9 cellular contexts compared by ENCODE assay signal in genomic region chr13:20993661-20994440, GRCh38.
DNase-seq lines count a peak whose midpoint lies in the region; ATAC-seq and TF ChIP-seq lines count a peak whose summit lies in the region.
"Had no signal": no experiment of that assay in that cellular context is flagged by ENCODE, and none has a peak within 500 bp of the region (broad histone marks: within the 10 kb centered on the region; RNA-seq: fewer than 3 reads in every experiment).

No MANE protein-coding gene starts in this region.

- H3K9ac ChIP-seq in smooth muscle cell (ENCODE audit: low read depth) = no peak overlapping the region

- H2AFZ ChIP-seq in smooth muscle cell (ENCODE audit: low read depth) = no peak overlapping the region
- H2AFZ ChIP-seq in GM23338 = no peak overlapping the region

- no peak overlapping the region for H3K4me3 Mint-ChIP-seq in GM23338
- H3K4me3 Mint-ChIP-seq: activated CD8-positive, alpha-beta T cell treated with anti-CD3 and anti-CD28 coated beads for 36 hours; activated naive CD8-positive, alpha-beta T cell treated with anti-CD3 and anti-CD28 coated beads, Interleukin-2, amount 50 U/mL, for 24 hours had no signal

- H3K4me2 ChIP-seq in smooth muscle cell (no peak overlapping the region), GM23338 (no peak overlapping the region)

- H3K27ac ChIP-seq in smooth muscle cell (ENCODE audit: low read depth) (peak overlapping the region; percentile 48), GM23338 (ENCODE audit: low read depth) (no peak overlapping the region)

- H3K36me3 ChIP-seq in smooth muscle cell (ENCODE audit: low read depth) (no peaks in the 10 kb centered on the region), GM23338 (ENCODE audit: insufficient read depth) (no peaks in the 10 kb centered on the region)

- H3K9me3 Mint-ChIP-seq in GM23338 = no peaks in the 10 kb centered on the region
- H3K9me3 Mint-ChIP-seq: activated CD8-positive, alpha-beta T cell treated with anti-CD3 and anti-CD28 coated beads for 36 hours; activated naive CD8-positive, alpha-beta T cell treated with anti-CD3 and anti-CD28 coated beads, Interleukin-2, amount 50 U/mL, for 24 hours had no signal

- no peaks in the 10 kb centered on the region for H3F3A ChIP-seq in smooth muscle cell (ENCODE audit: low read depth)
- H3F3A ChIP-seq in GM23338 (replicated peaks; ENCODE audit: low read depth) = 0 out of 2 replicates have a peak, but pooled peaks cover 6% of the 10 kb centered on the region

- WGBS in smooth muscle cell (ENCODE audit: low lambda C conversion rate) = 64% methylated on average over 13 of the region's 13 CpGs

- peak; percentile 50 for ATAC-seq in esophagus mucosa
- ATAC-seq in HG02642 (IDR thresholded peaks at IDR 0.05; ENCODE audit: poor library complexity, unreplicated experiment) = no peak
- ATAC-seq in GM23338 = no peak
- ATAC-seq: activated CD8-positive, alpha-beta T cell treated with anti-CD3 and anti-CD28 coated beads for 36 hours; activated naive CD8-positive, alpha-beta T cell treated with anti-CD3 and anti-CD28 coated beads, Interleukin-2, amount 50 U/mL, for 24 hours had no signal

- H3K9me3 ChIP-seq in smooth muscle cell (replicated peaks; ENCODE audit: low read depth) = no peaks in the 10 kb centered on the region

- peaks cover 36% of the 10 kb centered on the region for H3K4me1 Mint-ChIP-seq in GM23338
- H3K4me1 Mint-ChIP-seq: activated naive CD8-positive, alpha-beta T cell treated with anti-CD3 and anti-CD28 coated beads, Interleukin-2, amount 50 U/mL, for 24 hours had no signal

- no peaks in the 10 kb centered on the region for H3K4me1 ChIP-seq in smooth muscle cell (ENCODE audit: low read depth)
- peaks cover 25% of the 10 kb centered on the region for H3K4me1 ChIP-seq in GM23338 (ENCODE audit: insufficient read depth)

- peaks cover 30% of the 10 kb centered on the region for H3K36me3 Mint-ChIP-seq in GM23338 (ENCODE audit: low read depth)

- H3K27ac Mint-ChIP-seq in GM23338 = no peak overlapping the region
- H3K27ac Mint-ChIP-seq: activated CD8-positive, alpha-beta T cell treated with anti-CD3 and anti-CD28 coated beads for 36 hours; activated naive CD8-positive, alpha-beta T cell treated with anti-CD3 and anti-CD28 coated beads, Interleukin-2, amount 50 U/mL, for 24 hours had no signal

- H3K79me2 ChIP-seq in smooth muscle cell (ENCODE audit: low read depth) (peaks cover 41% of the 10 kb centered on the region), GM23338 (replicated peaks; ENCODE audit: insufficient read depth) (peaks cover 75% of the 10 kb centered on the region)

- no peaks in the 10 kb centered on the region for H3K27me3 ChIP-seq in smooth muscle cell (ENCODE audit: low read depth)
- H3K27me3 ChIP-seq in GM23338 (ENCODE audit: insufficient read depth) = no peaks in the 10 kb centered on the region

- peaks cover 8% of the 10 kb centered on the region for H3K27me3 Mint-ChIP-seq in GM23338 (ENCODE audit: insufficient read depth, low read depth, poor library complexity)
- H3K27me3 Mint-ChIP-seq: activated CD8-positive, alpha-beta T cell treated with anti-CD3 and anti-CD28 coated beads for 36 hours; activated naive CD8-positive, alpha-beta T cell treated with anti-CD3 and anti-CD28 coated beads, Interleukin-2, amount 50 U/mL, for 24 hours had no signal

- TF ChIP-seq CTCF in HFF-Myc (IDR thresholded peaks at IDR 0.05; ENCODE audit: low read depth, low read length, missing control alignments) (no peak), smooth muscle cell (IDR thresholded peaks at IDR 0.05; ENCODE audit: borderline replicate concordance, insufficient read depth, poor library complexity, severe bottlenecking) (no peak), GM23338 (conservative IDR thresholded peaks at IDR 0.05; ENCODE audit: low read depth in 2 of 2) (no peak)

- H3K4me3 ChIP-seq in HFF-Myc (replicated peaks; ENCODE audit: low read depth, low read length) = no peak overlapping the region
- H3K4me3 ChIP-seq in smooth muscle cell = no peak overlapping the region
- H3K4me3 ChIP-seq in GM23338 = no peak overlapping the region

- H3K9me2 ChIP-seq in GM23338 (ENCODE audit: insufficient read depth) = no peaks in the 10 kb centered on the region

- DNase-seq in HFF-Myc (ENCODE audit: extremely low read depth, low read depth) = peak; percentile 42
- DNase-seq in SIG-M5 (lab: John Stamatoyannopoulos, UW) = peak; percentile 84
- DNase-seq in smooth muscle cell (lab: John Stamatoyannopoulos, UW; ENCODE audit: unreplicated experiment) = no peak
- DNase-seq in NCI-H2029 (lab: John Stamatoyannopoulos, UW) = no peak
- DNase-seq in GM23338 (ENCODE audit: low spot score) = no peak
- DNase-seq: activated CD8-positive, alpha-beta T cell treated with anti-CD3 and anti-CD28 coated beads for 36 hours; activated naive CD8-positive, alpha-beta T cell treated with anti-CD3 and anti-CD28 coated beads, Interleukin-2, amount 50 U/mL, for 24 hours had no signal

- H4K20me1 ChIP-seq in smooth muscle cell (ENCODE audit: low read depth) = peaks cover 83% of the 10 kb centered on the region
- peaks cover 11% of the 10 kb centered on the region; the same call in 1 of the 2 replicates for H4K20me1 ChIP-seq in GM23338 (replicated peaks; ENCODE audit: insufficient read depth)

TF ChIP-seq in GM23338, 12 proteins besides CTCF, POLR2A, EP300 and RAD21 (continues in another document):
- TF ChIP-seq JUNB (IDR thresholded peaks at IDR 0.05; ENCODE audit: unreplicated experiment) (no peak), EZH2 (IDR thresholded peaks at IDR 0.05; ENCODE audit: low read depth, unreplicated experiment) (no peak), EZH2phosphoT487 (IDR thresholded peaks at IDR 0.05; ENCODE audit: unreplicated experiment) (no peak), ZNF462 (CRISPR knock-in tag; IDR thresholded peaks at IDR 0.05) (no peak), ZNF114 (CRISPR knock-in tag; IDR thresholded peaks at IDR 0.05) (no peak)
- TF ChIP-seq, protein P1, sequence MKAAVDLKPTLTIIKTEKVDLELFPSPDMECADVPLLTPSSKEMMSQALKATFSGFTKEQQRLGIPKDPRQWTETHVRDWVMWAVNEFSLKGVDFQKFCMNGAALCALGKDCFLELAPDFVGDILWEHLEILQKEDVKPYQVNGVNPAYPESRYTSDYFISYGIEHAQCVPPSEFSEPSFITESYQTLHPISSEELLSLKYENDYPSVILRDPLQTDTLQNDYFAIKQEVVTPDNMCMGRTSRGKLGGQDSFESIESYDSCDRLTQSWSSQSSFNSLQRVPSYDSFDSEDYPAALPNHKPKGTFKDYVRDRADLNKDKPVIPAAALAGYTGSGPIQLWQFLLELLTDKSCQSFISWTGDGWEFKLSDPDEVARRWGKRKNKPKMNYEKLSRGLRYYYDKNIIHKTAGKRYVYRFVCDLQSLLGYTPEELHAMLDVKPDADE (IDR thresholded peaks at IDR 0.05) = no peak

Comparison
In these comparisons a context has a peak if more than half of its experiments do, and no peak if none do; other contexts are left out.
1. DNase-seq: peak in HFF-Myc (single experiment) and SIG-M5 (single experiment); none in smooth muscle cell (single experiment), NCI-H2029 (single experiment) and GM23338 (single experiment).